ENCODE assay signal across 29 cellular contexts in the genomic region with DNA sequence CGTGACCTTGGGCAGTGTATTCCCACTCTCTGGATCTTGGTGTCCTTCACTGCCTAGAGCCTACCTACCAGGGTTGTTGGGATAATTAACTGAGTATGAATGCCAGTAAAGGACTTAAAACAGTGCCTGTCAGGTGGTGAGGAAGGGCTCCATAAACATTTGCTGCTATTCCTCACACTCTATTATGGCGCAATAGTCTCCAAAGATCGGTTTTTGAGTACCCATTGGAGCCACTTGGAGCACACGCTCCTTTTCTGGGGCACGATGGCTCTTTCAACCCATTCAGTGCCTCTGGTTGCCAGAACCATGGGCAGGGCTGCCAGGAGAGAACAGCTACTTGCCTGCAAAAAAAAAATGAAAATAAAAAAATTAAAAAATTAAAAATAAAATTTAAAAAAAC.
"Had no signal": no experiment of that assay in that cellular context is flagged by ENCODE, and none has a peak within 500 bp of the region (broad histone marks: within the 10 kb centered on the region; RNA-seq: fewer than 3 reads in every experiment).

No MANE protein-coding gene starts in this region.

- H3K27me3 ChIP-seq: colonic mucosa, dorsolateral prefrontal cortex, esophagus muscularis mucosa, foreskin keratinocyte, gastrocnemius medialis, gastroesophageal sphincter, heart left ventricle, heart right ventricle had no signal

- FAIRE-seq: colon, endometrium, endothelial cell of umbilical vein, frontal cortex had no signal

- H3K4me3 Mint-ChIP-seq: dendritic cell treated with granulocyte-macrophage colony-stimulating factor and Interleukin-4, amounts not matched to agents 40 ng/mL and 50 ng/mL, for 4 days; effector memory CD8-positive, alpha-beta T cell; endodermal cell had no signal

- H3K36me3 ChIP-seq: colonic mucosa, esophagus muscularis mucosa, esophagus squamous epithelium, gastrocnemius medialis, gastroesophageal sphincter, heart left ventricle, heart right ventricle had no signal

- H3K4me1 Mint-ChIP-seq: endodermal cell had no signal

- H3K27me3 Mint-ChIP-seq: dendritic cell treated with granulocyte-macrophage colony-stimulating factor and Interleukin-4, amounts not matched to agents 40 ng/mL and 50 ng/mL, for 4 days; effector memory CD8-positive, alpha-beta T cell had no signal

- H3K27ac ChIP-seq: colonic mucosa, coronary artery, dorsolateral prefrontal cortex, epithelial cell of prostate, esophagus muscularis mucosa, esophagus squamous epithelium, foreskin keratinocyte, gastrocnemius medialis, gastroesophageal sphincter, heart left ventricle, heart right ventricle had no signal

- ATAC-seq: effector memory CD8-positive, alpha-beta T cell; esophagus mucosa; foreskin keratinocyte; gastrocnemius medialis; gastroesophageal sphincter; heart left ventricle; heart right ventricle had no signal

- H3K9me3 ChIP-seq: colonic mucosa, esophagus muscularis mucosa, esophagus squamous epithelium, gastrocnemius medialis, gastroesophageal sphincter, heart left ventricle, heart right ventricle had no signal

- H3K27ac Mint-ChIP-seq: dendritic cell treated with granulocyte-macrophage colony-stimulating factor and Interleukin-4, amounts not matched to agents 40 ng/mL and 50 ng/mL, for 4 days; effector memory CD8-positive, alpha-beta T cell; endodermal cell had no signal

- H3K4me3 ChIP-seq: colonic mucosa, coronary artery, dorsolateral prefrontal cortex, esophagus muscularis mucosa, esophagus squamous epithelium, gastrocnemius medialis, gastroesophageal sphincter, heart left ventricle, heart right ventricle had no signal

- DNase-seq: colonic mucosa; cortex of kidney; dermis blood vessel endothelial cell; dorsolateral prefrontal cortex; effector CD4-positive, alpha-beta T cell; effector CD8-positive, alpha-beta T cell; effector memory CD4-positive, alpha-beta T cell; effector memory CD8-positive, alpha-beta T cell; endodermal cell; erythroblast; esophagus squamous epithelium; foreskin fibroblast; foreskin keratinocyte; foreskin melanocyte; gastrocnemius medialis; glutamatergic neuron; head of caudate nucleus; heart left ventricle; heart right ventricle had no signal

- H3K4me1 ChIP-seq: colonic mucosa, esophagus squamous epithelium, foreskin keratinocyte, gastrocnemius medialis, gastroesophageal sphincter, heart left ventricle, heart right ventricle had no signal

- H3K9me3 Mint-ChIP-seq: dendritic cell treated with granulocyte-macrophage colony-stimulating factor and Interleukin-4, amounts not matched to agents 40 ng/mL and 50 ng/mL, for 4 days; endodermal cell had no signal
